9 cellular contexts compared by ENCODE assay signal in the genomic region with DNA sequence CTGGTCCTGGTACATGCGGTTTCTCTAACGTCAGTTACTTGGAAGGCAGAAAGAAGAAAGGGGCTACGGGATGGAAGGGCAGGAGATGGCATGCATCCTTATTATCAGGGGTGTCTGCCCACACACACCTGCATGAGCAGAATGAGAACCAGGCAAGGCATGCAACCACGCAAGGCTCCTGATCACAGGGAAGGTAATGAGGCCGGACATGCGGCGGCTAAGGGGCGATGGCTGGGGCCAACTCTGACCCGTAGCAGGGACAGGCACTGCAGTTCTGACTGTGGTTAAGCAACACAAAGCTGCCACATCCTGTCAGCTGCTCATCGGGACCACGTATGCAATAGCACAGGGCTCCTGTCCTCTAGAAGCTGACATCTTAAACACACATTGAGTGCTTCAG.
DNase-seq lines count a peak whose midpoint lies in the region; ATAC-seq, FAIRE-seq and TF ChIP-seq lines count a peak whose summit lies in the region.
"Had no signal": no experiment of that assay in that cellular context is flagged by ENCODE, and none has a peak within 500 bp of the region (broad histone marks: within the 10 kb centered on the region; RNA-seq: fewer than 3 reads in every experiment).

No MANE protein-coding gene starts in this region.

- DNase-seq in GM10266 (ENCODE audit: extremely low spot score) (peak; percentile 40), RPMI7951 (ENCODE audit: low read depth) (peak; percentile 57), GM12878 (ENCODE audit: low read depth, low spot score) (peak; percentile 20), foreskin melanocyte (no peak), HEK293T (ENCODE audit: extremely low spot score) (no peak), COR-L47 (lab: John Stamatoyannopoulos, UW) (no peak)
- peak; percentile 27 for DNase-seq in stimulated activated CD8-positive, alpha-beta memory T cell treated with anti-CD3 and anti-CD28 coated beads, Interleukin-4, amount 100 ng/mL, for 24 hours (ENCODE audit: low read depth)

- RAD21 ChIA-PET in GM12878 (lab: Charles Lee; ENCODE audit: unreplicated experiment), result interaction anchor here (1.0 to 1.6 kb wide), 3 partner anchors 33 to 174 kb away, joined by 3 to 6 read pairs (median 3); no protein-coding TSS in a partner anchor

- no peak for TF ChIP-seq CTCF in GM10266 (IDR thresholded peaks at IDR 0.05; ENCODE audit: control insufficient read depth, insufficient read depth, low read depth, missing control alignments)
- no peak for TF ChIP-seq CTCF in GM12878 (IDR thresholded peaks at IDR 0.05 in 2 of 3, conservative IDR thresholded peaks at IDR 0.05 in 1 of 3; ENCODE audit: control insufficient read depth in 2 of 3, extremely low read depth in 1 of 3, insufficient read depth in 1 of 3, low read depth in 3 of 3, low read length in 3 of 3)

- peaks cover 20 to 32% of the 10 kb centered on the region in 2 experiments for H3K36me3 ChIP-seq in GM12878 (ENCODE audit: control insufficient read depth in 2 of 2, insufficient read depth in 2 of 2, low read length in 1 of 2)

- WGBS in GM12878 (ENCODE audit: insufficient coverage, insufficient replicate concordance, low lambda C conversion rate, missing lambda C conversion rate), result 30% methylated on average over 11 of the region's 11 CpGs

- peak; percentile 50 for TF ChIP-seq POLR2A in GM12878 (IDR thresholded peaks at IDR 0.05; ENCODE audit: low read depth, low read length)

- SMC1A ChIA-PET in GM12878 (lab: Charles Lee; ENCODE audit: uncharacterized antibody, unreplicated experiment), result interaction anchor here (0.6 to 1.3 kb wide), 6 partner anchors 10 to 166 kb away, joined by 3 read pairs; no protein-coding TSS in a partner anchor

- no peak for TF ChIP-seq EP300 in GM12878 (IDR thresholded peaks at IDR 0.05; ENCODE audit: borderline replicate concordance in 1 of 2, control insufficient read depth in 1 of 2, low read depth in 2 of 2, low read length in 2 of 2)

- FAIRE-seq in GM12878 (lab: Jason Lieb, UNC), result peak; percentile 23
- FAIRE-seq: colon had no signal

- no peaks in the 10 kb centered on the region; the same call in 2 of the 3 replicates for H3K9me3 ChIP-seq in GM12878 (replicated peaks; ENCODE audit: control insufficient read depth, insufficient read depth, low read length)

- H3K4me1 ChIP-seq in GM12878 (ENCODE audit: control insufficient read depth, insufficient read depth, low read length), result peaks cover 12% of the 10 kb centered on the region

- H3K27ac ChIP-seq in GM12878 (ENCODE audit: control insufficient read depth, insufficient read depth), result peak overlapping the region; percentile 51; the same call in 1 of the 2 replicates

- ATAC-seq in HG02678 (IDR thresholded peaks at IDR 0.05; ENCODE audit: unreplicated experiment) (peak; percentile 92), GM12878 (peak; percentile 83)

- TF ChIP-seq RAD21 in GM12878 (IDR thresholded peaks at IDR 0.05; ENCODE audit: insufficient read depth, low read depth, low read length), result no peak

- peaks cover 7% of the 10 kb centered on the region for H3K79me2 ChIP-seq in GM12878 (ENCODE audit: control insufficient read depth, insufficient read depth, low read length)

- CTCF ChIA-PET in GM12878 (lab: Yijun Ruan, JAX), result interaction anchor here (0.6 to 1.5 kb wide), 4 partner anchors 26 to 1221 kb away, joined by 3 to 5 read pairs (median 4); no protein-coding TSS in a partner anchor
- CTCF ChIA-PET in HEK293T (lab: Yijun Ruan, JAX), result no interaction called here

- no TSS peak for BruUV-seq in GM12878 (replicated peaks; lab: Mats Ljungman, UMichigan)

- H3K4me3 ChIP-seq in GM12878, result no peak overlapping the region

- POLR2A ChIA-PET in GM12878 (lab: Charles Lee) (interaction anchor here (0.9 to 1.1 kb wide), 2 partner anchors 24 to 25 kb away, joined by 3 read pairs; no protein-coding TSS in a partner anchor), HEK293T (lab: Yijun Ruan, JAX) (no interaction called here)

- intact Hi-C loops in GM12878 (cut with micrococcal nuclease; ENCODE audit: unreplicated experiment), result no loop called here

- H3K9ac ChIP-seq in GM12878 (ENCODE audit: control insufficient read depth, insufficient read depth, low read length), result no peak overlapping the region

- H2AFZ ChIP-seq in GM12878 (ENCODE audit: control insufficient read depth, low read depth, low read length), result no peak overlapping the region

- H4K20me1 ChIP-seq in GM12878 (ENCODE audit: control insufficient read depth, insufficient read depth), result no peaks in the 10 kb centered on the region

- H3K27me3 ChIP-seq in GM12878 (replicated peaks in 1 of 2; ENCODE audit: control insufficient read depth in 2 of 2, insufficient read depth in 2 of 2, low read length in 1 of 2), result no peaks in the 10 kb centered on the region

- in situ Hi-C loops in GM12878 (cut with MboI), result no loop called here

- H3K4me2 ChIP-seq in GM12878 (ENCODE audit: control insufficient read depth, insufficient read depth), result no peak overlapping the region; the same call in 1 of the 2 replicates

TF ChIP-seq in GM12878, 131 proteins besides CTCF, POLR2A, EP300 and RAD21 (continues in another document):
- TF ChIP-seq RFX5 (IDR thresholded peaks at IDR 0.05; ENCODE audit: low read depth, low read length), result no peak
- TF ChIP-seq YY1 (IDR thresholded peaks at IDR 0.05; ENCODE audit: low read depth, low read length), result no peak
- peak; percentile 70 for TF ChIP-seq RUNX3 (IDR thresholded peaks at IDR 0.05; ENCODE audit: low read length)
- no peak for TF ChIP-seq ZBED1 (IDR thresholded peaks at IDR 0.05; ENCODE audit: borderline replicate concordance)
- no peak for TF ChIP-seq MEF2B (IDR thresholded peaks at IDR 0.05; ENCODE audit: partially characterized antibody, poor library complexity, severe bottlenecking)
- TF ChIP-seq, protein P1, sequence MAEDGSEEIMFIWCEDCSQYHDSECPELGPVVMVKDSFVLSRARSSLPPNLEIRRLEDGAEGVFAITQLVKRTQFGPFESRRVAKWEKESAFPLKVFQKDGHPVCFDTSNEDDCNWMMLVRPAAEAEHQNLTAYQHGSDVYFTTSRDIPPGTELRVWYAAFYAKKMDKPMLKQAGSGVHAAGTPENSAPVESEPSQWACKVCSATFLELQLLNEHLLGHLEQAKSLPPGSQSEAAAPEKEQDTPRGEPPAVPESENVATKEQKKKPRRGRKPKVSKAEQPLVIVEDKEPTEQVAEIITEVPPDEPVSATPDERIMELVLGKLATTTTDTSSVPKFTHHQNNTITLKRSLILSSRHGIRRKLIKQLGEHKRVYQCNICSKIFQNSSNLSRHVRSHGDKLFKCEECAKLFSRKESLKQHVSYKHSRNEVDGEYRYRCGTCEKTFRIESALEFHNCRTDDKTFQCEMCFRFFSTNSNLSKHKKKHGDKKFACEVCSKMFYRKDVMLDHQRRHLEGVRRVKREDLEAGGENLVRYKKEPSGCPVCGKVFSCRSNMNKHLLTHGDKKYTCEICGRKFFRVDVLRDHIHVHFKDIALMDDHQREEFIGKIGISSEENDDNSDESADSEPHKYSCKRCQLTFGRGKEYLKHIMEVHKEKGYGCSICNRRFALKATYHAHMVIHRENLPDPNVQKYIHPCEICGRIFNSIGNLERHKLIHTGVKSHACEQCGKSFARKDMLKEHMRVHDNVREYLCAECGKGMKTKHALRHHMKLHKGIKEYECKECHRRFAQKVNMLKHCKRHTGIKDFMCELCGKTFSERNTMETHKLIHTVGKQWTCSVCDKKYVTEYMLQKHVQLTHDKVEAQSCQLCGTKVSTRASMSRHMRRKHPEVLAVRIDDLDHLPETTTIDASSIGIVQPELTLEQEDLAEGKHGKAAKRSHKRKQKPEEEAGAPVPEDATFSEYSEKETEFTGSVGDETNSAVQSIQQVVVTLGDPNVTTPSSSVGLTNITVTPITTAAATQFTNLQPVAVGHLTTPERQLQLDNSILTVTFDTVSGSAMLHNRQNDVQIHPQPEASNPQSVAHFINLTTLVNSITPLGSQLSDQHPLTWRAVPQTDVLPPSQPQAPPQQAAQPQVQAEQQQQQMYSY (CRISPR knock-in tag; IDR thresholded peaks at IDR 0.05), result no peak
- no peak for TF ChIP-seq FOXM1 (IDR thresholded peaks at IDR 0.05; ENCODE audit: low read depth, low read length)
- no peak for TF ChIP-seq KLF5 (IDR thresholded peaks at IDR 0.05; ENCODE audit: partially characterized antibody)

TF ChIP-seq in HEK293T, 16 proteins besides CTCF, POLR2A, EP300 and RAD21:
- TF ChIP-seq CTBP1 (IDR thresholded peaks at IDR 0.05; ENCODE audit: borderline replicate concordance) (no peak), TARDBP (IDR thresholded peaks at IDR 0.05) (no peak), FOXA1 (IDR thresholded peaks at IDR 0.05) (no peak), ZNF384 (IDR thresholded peaks at IDR 0.05) (no peak), BHLHE40 (IDR thresholded peaks at IDR 0.05; ENCODE audit: borderline replicate concordance) (no peak), SUZ12 (IDR thresholded peaks at IDR 0.05) (no peak), NFRKB (IDR thresholded peaks at IDR 0.05) (no peak), PKNOX1 (IDR thresholded peaks at IDR 0.05) (no peak), FOXM1 (IDR thresholded peaks at IDR 0.05; ENCODE audit: borderline replicate concordance) (no peak), ARNT (IDR thresholded peaks at IDR 0.05) (no peak), ELF4 (IDR thresholded peaks at IDR 0.05) (no peak), FOXK2 (IDR thresholded peaks at IDR 0.05) (no peak), L3MBTL2 (conservative IDR thresholded peaks at IDR 0.05) (no peak), SP1 (IDR thresholded peaks at IDR 0.05) (no peak), HDGF (IDR thresholded peaks at IDR 0.05; ENCODE audit: borderline replicate concordance) (no peak), LEF1 (IDR thresholded peaks at IDR 0.05; ENCODE audit: borderline replicate concordance) (no peak)

Comparison
In these comparisons a context has a peak if more than half of its experiments do, and no peak if none do; other contexts are left out.
1. DNase-seq: peak in GM10266 (single experiment), RPMI7951 (single experiment), GM12878 (single experiment) and stimulated activated CD8-positive, alpha-beta memory T cell treated with anti-CD3 and anti-CD28 coated beads, Interleukin-4, amount 100 ng/mL, for 24 hours (single experiment); none in foreskin melanocyte (single experiment), HEK293T (single experiment) and COR-L47 (single experiment).